Comparison of ENCODE assay signal across 1 cellular context in genomic region chr3:146625117-146625775, GRCh38.
TF ChIP-seq lines count a peak whose summit lies in the region.

No MANE protein-coding gene starts in this region.

TF ChIP-seq in HCT116, 20 proteins besides CTCF, POLR2A, EP300 and RAD21 (continued from another document):
- TF ChIP-seq REST (IDR thresholded peaks at IDR 0.05; ENCODE audit: low read depth) (no peak), CEBPB (IDR thresholded peaks at IDR 0.05; ENCODE audit: low read depth) (no peak), SIN3A (IDR thresholded peaks at IDR 0.05; ENCODE audit: low read depth) (no peak), ATF3 (IDR thresholded peaks at IDR 0.05) (no peak), CBX3 (IDR thresholded peaks at IDR 0.05; ENCODE audit: low read depth) (no peak), EGR1 (IDR thresholded peaks at IDR 0.05; ENCODE audit: low read depth) (no peak), YY1 (IDR thresholded peaks at IDR 0.05; ENCODE audit: extremely low read depth, insufficient replicate concordance, low read depth, low read length) (no peak), FOSL1 (IDR thresholded peaks at IDR 0.05; ENCODE audit: low read depth) (no peak), ZFX (IDR thresholded peaks at IDR 0.05) (no peak), EZH2phosphoT487 (IDR thresholded peaks at IDR 0.05; ENCODE audit: borderline replicate concordance) (no peak), ZBTB33 (IDR thresholded peaks at IDR 0.05; ENCODE audit: extremely low read depth, insufficient replicate concordance, low read length) (no peak)
